1 cellular context compared by ENCODE assay signal in genomic region chr4:151395873-151396272, GRCh38.
TF ChIP-seq lines count a peak whose summit lies in the region.

No MANE protein-coding gene starts in this region.

TF ChIP-seq in HepG2, 621 proteins besides CTCF, POLR2A, EP300 and RAD21 (continued from another document):
- no peak for TF ChIP-seq ZNF687 (CRISPR knock-in tag; IDR thresholded peaks at IDR 0.05)
- no peak for TF ChIP-seq KLF16 (CRISPR knock-in tag; IDR thresholded peaks at IDR 0.05)
